12 cellular contexts compared by ENCODE assay signal in genomic region chr2:240925191-240925575, GRCh38. TPM values are rescaled to one million over a fixed set of nuclear protein-coding genes. Genes with fewer than 3 reads are reported as not detected.
DNase-seq lines count a peak whose midpoint lies in the region; ATAC-seq and TF ChIP-seq lines count a peak whose summit lies in the region.
"Had no signal": no experiment of that assay in that cellular context is flagged by ENCODE, and none has a peak within 500 bp of the region (broad histone marks: within the 10 kb centered on the region; RNA-seq: fewer than 3 reads in every experiment).

No MANE protein-coding gene starts in this region.

- H3K9me3 Mint-ChIP-seq in activated naive CD8-positive, alpha-beta T cell treated with anti-CD3 and anti-CD28 coated beads, Interleukin-2, amount 50 U/mL, for 24 hours, result no peaks in the 10 kb centered on the region
- H3K9me3 Mint-ChIP-seq in type B pancreatic cell, result no peaks in the 10 kb centered on the region
- no peaks in the 10 kb centered on the region for H3K9me3 Mint-ChIP-seq in immature natural killer cell

- no peak overlapping the region for H3K27ac Mint-ChIP-seq in activated naive CD8-positive, alpha-beta T cell treated with anti-CD3 and anti-CD28 coated beads, Interleukin-2, amount 50 U/mL, for 24 hours
- H3K27ac Mint-ChIP-seq in type B pancreatic cell, result no peak overlapping the region
- H3K27ac Mint-ChIP-seq in immature natural killer cell, result no peak overlapping the region

- no peaks in the 10 kb centered on the region for H3K27me3 Mint-ChIP-seq in activated naive CD8-positive, alpha-beta T cell treated with anti-CD3 and anti-CD28 coated beads, Interleukin-2, amount 50 U/mL, for 24 hours
- H3K27me3 Mint-ChIP-seq in type B pancreatic cell, result no peaks in the 10 kb centered on the region
- peaks cover 1 to 6% (median 2%) of the 10 kb centered on the region in 3 donors for H3K27me3 Mint-ChIP-seq in immature natural killer cell (ENCODE audit: low read depth in 3 of 3)

- no peaks in the 10 kb centered on the region for H3K4me1 Mint-ChIP-seq in activated naive CD8-positive, alpha-beta T cell treated with anti-CD3 and anti-CD28 coated beads, Interleukin-2, amount 50 U/mL, for 24 hours
- H3K4me1 Mint-ChIP-seq in type B pancreatic cell (ENCODE audit: unreplicated experiment) (peaks cover 15% of the 10 kb centered on the region), immature natural killer cell (no peaks in the 10 kb centered on the region)

- H3K4me3 Mint-ChIP-seq in activated naive CD8-positive, alpha-beta T cell treated with anti-CD3 and anti-CD28 coated beads, Interleukin-2, amount 50 U/mL, for 24 hours, result no peak overlapping the region
- no peak overlapping the region for H3K4me3 Mint-ChIP-seq in type B pancreatic cell
- no peak overlapping the region for H3K4me3 Mint-ChIP-seq in immature natural killer cell

- H3K36me3 Mint-ChIP-seq in activated naive CD8-positive, alpha-beta T cell treated with anti-CD3 and anti-CD28 coated beads, Interleukin-2, amount 50 U/mL, for 24 hours (ENCODE audit: low read depth), result no peaks in the 10 kb centered on the region
- H3K36me3 Mint-ChIP-seq in type B pancreatic cell (no peaks in the 10 kb centered on the region), immature natural killer cell (no peaks in the 10 kb centered on the region)

- TF ChIP-seq CTCF in type B pancreatic cell (conservative IDR thresholded peaks at IDR 0.05), result no peak

- no peak for ATAC-seq in activated naive CD8-positive, alpha-beta T cell treated with anti-CD3 and anti-CD28 coated beads, Interleukin-2, amount 50 U/mL, for 24 hours

- peak; percentile 63 for DNase-seq in activated effector memory CD4-positive, alpha-beta T cell treated with anti-CD3 and anti-CD28 coated beads, Interleukin-2, amount 50 U/mL, for 16 hours
- no peak for DNase-seq in activated effector memory CD4-positive, alpha-beta T cell treated with Interleukin-2 at 50 U/mL for 16 hours
- peak; percentile 4 for DNase-seq in activated naive CD8-positive, alpha-beta T cell treated with anti-CD3 and anti-CD28 coated beads, Interleukin-2, amount 50 U/mL, for 24 hours
- DNase-seq in mesenteric fat pad (ENCODE audit: low spot score), result peak; percentile 64
- peak; percentile 69 for DNase-seq in type B pancreatic cell (ENCODE audit: extremely low spot score, unreplicated experiment)
- no peak for DNase-seq in hypothalamus (lab: John Stamatoyannopoulos, UW)
- no peak for DNase-seq in NCI-H69 (lab: John Stamatoyannopoulos, UW)
- no peak for DNase-seq in immature natural killer cell
- DNase-seq: DMS79, erythroblast, NCI-H1930 had no signal

RNA-seq across cellular contexts. Expression of gene CROCC2, which starts 19.0 kb away (rescaled TPM):
- not detected for total RNA-seq in mesenteric fat pad
- total RNA-seq in type B pancreatic cell (ENCODE audit: low replicate concordance), result 0.68 and 0.98 TPM in 2 replicates
- not detected for polyA plus RNA-seq in immature natural killer cell
- total RNA-seq: myocyte had no signal

RNA-seq across cellular contexts. Expression of gene MAB21L4, which starts 29.2 kb away (rescaled TPM):
- total RNA-seq in mesenteric fat pad (not detected), type B pancreatic cell (ENCODE audit: low replicate concordance) (62.0 and 157 TPM in 2 replicates)
- polyA plus RNA-seq in immature natural killer cell, result not detected
- total RNA-seq: myocyte had no signal

RNA-seq across cellular contexts. Expression of gene AGXT, which starts 56.6 kb away (rescaled TPM):
- total RNA-seq in mesenteric fat pad (0.32 TPM), type B pancreatic cell (ENCODE audit: low replicate concordance) (0.51 and 1.00 TPM in 2 replicates)
- polyA plus RNA-seq in immature natural killer cell, result not detected
- total RNA-seq: myocyte had no signal

Comparison
In these comparisons a context has a peak if more than half of its experiments do, and no peak if none do; other contexts are left out.
1. DNase-seq: peak in activated effector memory CD4-positive, alpha-beta T cell treated with anti-CD3 and anti-CD28 coated beads, Interleukin-2, amount 50 U/mL, for 16 hours (single experiment), activated naive CD8-positive, alpha-beta T cell treated with anti-CD3 and anti-CD28 coated beads, Interleukin-2, amount 50 U/mL, for 24 hours (single experiment), mesenteric fat pad (single experiment) and type B pancreatic cell (single experiment); none in activated effector memory CD4-positive, alpha-beta T cell treated with Interleukin-2 at 50 U/mL for 16 hours (single experiment), hypothalamus (0 of 51), NCI-H69 (single experiment) and immature natural killer cell (0 of 3).
2. RNA of gene MAB21L4, which starts 29.2 kb away (total RNA-seq): 62.0 to 157 TPM in type B pancreatic cell; not detected in mesenteric fat pad (single experiment); every median in the first group is over 10 times any median in the second.